20 cellular contexts compared by ENCODE assay signal in the genomic region with DNA sequence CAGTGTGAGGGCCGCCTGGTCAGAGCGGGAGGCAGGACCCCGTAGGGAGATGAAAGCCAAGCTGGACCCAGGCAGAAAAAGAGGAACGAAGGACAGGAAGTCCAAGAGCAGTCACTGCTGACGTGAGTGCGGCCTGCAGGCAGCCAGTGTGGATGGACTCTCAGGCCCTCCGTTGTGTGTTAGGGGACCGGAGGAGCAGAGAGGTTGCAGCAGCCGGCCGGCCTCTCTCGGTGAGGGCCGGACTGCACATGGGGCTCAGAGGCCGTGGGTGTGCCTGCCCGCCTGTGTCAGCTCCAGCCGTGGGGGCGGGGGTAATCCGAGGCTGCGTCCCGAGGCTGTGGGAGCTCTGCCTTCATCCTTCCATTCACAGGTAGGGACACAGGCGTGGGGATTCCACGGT.
"Had no signal": no experiment of that assay in that cellular context is flagged by ENCODE, and none has a peak within 500 bp of the region (broad histone marks: within the 10 kb centered on the region; RNA-seq: fewer than 3 reads in every experiment).

No MANE protein-coding gene starts in this region.

- DNase-seq: KBM-7, MG63, NCI-H1092, NCI-H1105 treated with DMSO at 0.1 percent for 48 hours, NCI-H1417 treated with DMSO at 0.1 percent for 48 hours, NCI-H146, NCI-H1694 treated with DMSO at 0.1 percent for 48 hours, NCI-H1930, NCI-H2081, NCI-H2107, NCI-H2227 treated with DMSO at 0.1 percent for 48 hours, NCI-H524, NCI-H526 treated with DMSO at 0.1 percent for 48 hours, NCI-H774, Right ventricle myocardium superior, RPMI8226, SIG-M5 had no signal

- H3K36me3 ChIP-seq: MG63, SJSA1 had no signal

- H3K9me3 ChIP-seq: MG63, SJSA1 had no signal

- H3K27me3 ChIP-seq: MG63 had no signal

- H3K27ac ChIP-seq: SJSA1, SK-N-MC had no signal

- H3K4me1 ChIP-seq: SJSA1 had no signal

- H3K4me3 ChIP-seq: MG63, SJSA1, SK-N-MC had no signal

- FAIRE-seq: RCC 7860 had no signal
